In the genomic region with DNA sequence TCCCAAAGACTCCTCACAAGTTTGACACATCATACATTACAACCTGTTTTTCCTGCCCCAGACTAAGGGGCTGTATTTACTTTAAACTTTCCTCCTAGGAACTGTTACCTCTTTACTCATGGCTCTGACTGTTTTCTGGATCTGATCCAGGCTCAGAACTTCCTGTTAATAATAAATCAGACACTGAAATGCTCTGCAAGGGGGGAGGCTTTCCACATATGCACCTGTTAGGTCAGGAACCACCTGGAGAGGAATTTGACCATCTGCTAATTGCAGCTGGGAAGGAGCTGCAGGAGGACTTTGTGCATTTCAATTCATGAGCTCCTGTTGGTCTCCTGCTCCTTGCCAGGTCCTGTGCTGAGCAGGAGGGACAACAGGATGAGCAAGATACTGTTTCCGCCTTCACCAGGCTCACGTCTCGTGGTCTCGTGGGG, we compare ENCODE assay signal across 17 cellular contexts.
DNase-seq lines count a peak whose midpoint lies in the region; ATAC-seq and TF ChIP-seq lines count a peak whose summit lies in the region.
"Had no signal": no experiment of that assay in that cellular context is flagged by ENCODE, and none has a peak within 500 bp of the region (broad histone marks: within the 10 kb centered on the region; RNA-seq: fewer than 3 reads in every experiment).

No MANE protein-coding gene starts in this region.

- H3K4me1 Mint-ChIP-seq in mesothelial cell of epicardium, result peaks cover 9% of the 10 kb centered on the region
- H3K4me1 Mint-ChIP-seq in activated naive CD8-positive, alpha-beta T cell treated with anti-CD3 and anti-CD28 coated beads, Interleukin-2, amount 50 U/mL, for 24 hours, result no peaks in the 10 kb centered on the region

- in situ Hi-C loops in astrocyte of the spinal cord (cut with HindIII; ENCODE audit: low sequenced_read_pairs), result no loop called here

- H3K4me3 Mint-ChIP-seq in mesothelial cell of epicardium, result no peak overlapping the region
- no peak overlapping the region for H3K4me3 Mint-ChIP-seq in activated naive CD8-positive, alpha-beta T cell treated with anti-CD3 and anti-CD28 coated beads, Interleukin-2, amount 50 U/mL, for 24 hours
- H3K4me3 Mint-ChIP-seq: natural killer cell treated with Interleukin-12 subunit alpha and Interleukin-12 subunit beta and Interleukin-15 and Interleukin-18, amount 100 ng/mL, for 72 hours had no signal

- no peak overlapping the region for H3K4me3 ChIP-seq in astrocyte of the spinal cord (ENCODE audit: low read depth, low read length)
- H3K4me3 ChIP-seq: sigmoid colon had no signal

- TF ChIP-seq CTCF in astrocyte of the spinal cord (IDR thresholded peaks at IDR 0.05; ENCODE audit: low read depth, low read length) (no peak), mesothelial cell of epicardium (IDR thresholded peaks at IDR 0.05; ENCODE audit: unreplicated experiment) (no peak)

- H3K27me3 Mint-ChIP-seq in mesothelial cell of epicardium (ENCODE audit: low read depth), result no peaks in the 10 kb centered on the region
- no peaks in the 10 kb centered on the region for H3K27me3 Mint-ChIP-seq in activated naive CD8-positive, alpha-beta T cell treated with anti-CD3 and anti-CD28 coated beads, Interleukin-2, amount 50 U/mL, for 24 hours

- DNase-seq in DMS153 (lab: John Stamatoyannopoulos, UW) (peak; percentile 90), NCI-H128 (lab: John Stamatoyannopoulos, UW; ENCODE audit: unreplicated experiment) (peak; percentile 1), astrocyte of the spinal cord (ENCODE audit: low read depth, low spot score) (peak; percentile 2), mesothelial cell of epicardium (ENCODE audit: low spot score in 2 of 2, unreplicated experiment in 2 of 2) (no peak), OCI-M1 (lab: John Stamatoyannopoulos, UW) (no peak), NCI-H187 treated with DMSO at 0.1 percent for 48 hours (lab: John Stamatoyannopoulos, UW) (no peak)
- DNase-seq in activated naive CD8-positive, alpha-beta T cell treated with anti-CD3 and anti-CD28 coated beads, Interleukin-2, amount 50 U/mL, for 24 hours, result no peak
- DNase-seq: activated effector memory CD4-positive, alpha-beta T cell treated with anti-CD3 and anti-CD28 coated beads, Interleukin-2, amount 50 U/mL, for 16 hours; BE2C; brain microvascular endothelial cell; HCEC 1CT; left colon; NCI-H526 treated with DMSO at 0.1 percent for 48 hours; Right ventricle myocardium superior; sigmoid colon had no signal

- H3K36me3 Mint-ChIP-seq in mesothelial cell of epicardium, result peaks cover 3% of the 10 kb centered on the region
- no peaks in the 10 kb centered on the region for H3K36me3 Mint-ChIP-seq in activated naive CD8-positive, alpha-beta T cell treated with anti-CD3 and anti-CD28 coated beads, Interleukin-2, amount 50 U/mL, for 24 hours (ENCODE audit: low read depth)
- H3K36me3 Mint-ChIP-seq: natural killer cell treated with Interleukin-12 subunit alpha and Interleukin-12 subunit beta and Interleukin-15 and Interleukin-18, amount 100 ng/mL, for 72 hours had no signal

- H3K27ac Mint-ChIP-seq in mesothelial cell of epicardium, result peak overlapping the region; percentile 60
- no peak overlapping the region for H3K27ac Mint-ChIP-seq in activated naive CD8-positive, alpha-beta T cell treated with anti-CD3 and anti-CD28 coated beads, Interleukin-2, amount 50 U/mL, for 24 hours
- H3K27ac Mint-ChIP-seq: natural killer cell treated with Interleukin-12 subunit alpha and Interleukin-12 subunit beta and Interleukin-15 and Interleukin-18, amount 100 ng/mL, for 72 hours had no signal

- no peak for ATAC-seq in HG03095 (IDR thresholded peaks at IDR 0.05; ENCODE audit: unreplicated experiment)
- ATAC-seq in activated naive CD8-positive, alpha-beta T cell treated with anti-CD3 and anti-CD28 coated beads, Interleukin-2, amount 50 U/mL, for 24 hours, result no peak
- ATAC-seq: left colon; natural killer cell treated with Interleukin-12 subunit alpha and Interleukin-12 subunit beta and Interleukin-15 and Interleukin-18, amount 100 ng/mL, for 72 hours had no signal

- H3K9me3 Mint-ChIP-seq in mesothelial cell of epicardium, result peaks cover 9% of the 10 kb centered on the region
- no peaks in the 10 kb centered on the region for H3K9me3 Mint-ChIP-seq in activated naive CD8-positive, alpha-beta T cell treated with anti-CD3 and anti-CD28 coated beads, Interleukin-2, amount 50 U/mL, for 24 hours
- H3K9me3 Mint-ChIP-seq: natural killer cell treated with Interleukin-12 subunit alpha and Interleukin-12 subunit beta and Interleukin-15 and Interleukin-18, amount 100 ng/mL, for 72 hours had no signal

Comparison
In these comparisons a context has a peak if more than half of its experiments do, and no peak if none do; other contexts are left out.
1. DNase-seq: peak in DMS153 (single experiment), NCI-H128 (single experiment) and astrocyte of the spinal cord (single experiment); none in mesothelial cell of epicardium (0 of 2), activated naive CD8-positive, alpha-beta T cell treated with anti-CD3 and anti-CD28 coated beads, Interleukin-2, amount 50 U/mL, for 24 hours (single experiment), OCI-M1 (single experiment) and NCI-H187 treated with DMSO at 0.1 percent for 48 hours (single experiment).